21 cellular contexts compared by ENCODE assay signal in genomic region chr5:150454492-150455229, GRCh38. TPM values are rescaled to one million over a fixed set of nuclear protein-coding genes. Genes with fewer than 3 reads are reported as not detected.
DNase-seq lines count a peak whose midpoint lies in the region; ATAC-seq, FAIRE-seq and TF ChIP-seq lines count a peak whose summit lies in the region.
"Had no signal": no experiment of that assay in that cellular context is flagged by ENCODE, and none has a peak within 500 bp of the region (broad histone marks: within the 10 kb centered on the region; RNA-seq: fewer than 3 reads in every experiment).

No MANE protein-coding gene starts in this region.

- no peaks in the 10 kb centered on the region for H3F3A ChIP-seq in Loucy (ENCODE audit: low read depth)

- H3K27me3 ChIP-seq in HepG2 (ENCODE audit: control insufficient read depth in 1 of 2, insufficient read depth in 2 of 2, low read length in 2 of 2) = no peaks in the 10 kb centered on the region; a peak in 1 of 5 replicates
- H3K27me3 ChIP-seq in right lobe of liver = no peaks in the 10 kb centered on the region
- H3K27me3 ChIP-seq in Loucy (ENCODE audit: insufficient read depth, low read length, poor library complexity, severe bottlenecking) = no peaks in the 10 kb centered on the region
- no peaks in the 10 kb centered on the region for H3K27me3 ChIP-seq in K562 (ENCODE audit: control insufficient read depth in 2 of 2, insufficient read depth in 2 of 2, low read length in 2 of 2)

- H4K20me1 ChIP-seq in HepG2 (ENCODE audit: insufficient read depth, low read length) (no peaks in the 10 kb centered on the region), Loucy (ENCODE audit: insufficient read depth, low read length, poor library complexity, severe bottlenecking) (no peaks in the 10 kb centered on the region), K562 (replicated peaks; ENCODE audit: control insufficient read depth, insufficient read depth, low read length) (no peaks in the 10 kb centered on the region)

- 31% methylated on average over 8 of the region's 9 CpGs for WGBS in HepG2 (ENCODE audit: low lambda C conversion rate)
- WGBS in right lobe of liver (ENCODE audit: insufficient coverage, low coverage, low lambda C conversion rate, missing lambda C conversion rate) = 64% methylated on average over 9 of the region's 9 CpGs
- WGBS in K562 (ENCODE audit: insufficient coverage, low coverage, missing lambda C conversion rate) = 71% methylated on average over 9 of the region's 9 CpGs

- no peak for TF ChIP-seq POLR2A in HepG2 (IDR thresholded peaks at IDR 0.05; ENCODE audit: insufficient read depth in 1 of 2, low read depth in 2 of 2, low read length in 2 of 2)
- no peak for TF ChIP-seq POLR2A in right lobe of liver (IDR thresholded peaks at IDR 0.05)
- TF ChIP-seq POLR2A in K562 (conservative IDR thresholded peaks at IDR 0.05) = no peak

- POLR2A ChIA-PET in HepG2 (lab: Yijun Ruan, JAX) = interaction anchor here (0.9 kb wide), 1 partner anchor 68 kb away, joined by 3 read pairs; no protein-coding TSS in a partner anchor
- POLR2A ChIA-PET in K562 (lab: Yijun Ruan, JAX) = interaction anchor here (0.6 kb wide), 2 partner anchors 202 to 1252 kb away, joined by 3 to 5 read pairs; no protein-coding TSS in a partner anchor

- H3K9me2 ChIP-seq in Loucy (replicated peaks; ENCODE audit: low read depth, low read length) = no peaks in the 10 kb centered on the region

- TF ChIP-seq CTCF in HepG2 (CRISPR knock-in tag; IDR thresholded peaks at IDR 0.05) (no peak), right lobe of liver (IDR thresholded peaks at IDR 0.05) (no peak), Loucy (conservative IDR thresholded peaks at IDR 0.05; ENCODE audit: low read length) (no peak), K562 (IDR thresholded peaks at IDR 0.05 in 2 of 3, conservative IDR thresholded peaks at IDR 0.05 in 1 of 3; ENCODE audit: insufficient read depth in 2 of 3, low read depth in 1 of 3, low read length in 3 of 3) (no peak)

- H3K4me3 ChIP-seq in HepG2 (replicated peaks in 1 of 3; ENCODE audit: insufficient read depth in 1 of 3, low read depth in 2 of 3, low read length in 3 of 3) = no peak overlapping the region
- H3K4me3 ChIP-seq in right lobe of liver = no peak overlapping the region
- H3K4me3 ChIP-seq in Loucy (ENCODE audit: low read length, poor library complexity, severe bottlenecking) = no peak overlapping the region
- no peak overlapping the region for H3K4me3 ChIP-seq in K562

- DNase-seq in HepG2 (ENCODE audit: low spot score) (no peak), right lobe of liver (no peak), K562 (ENCODE audit: extremely low read depth in 1 of 4, low spot score in 3 of 4) (no peak), germinal center (ENCODE audit: low spot score) (no peak), NCI-H524 treated with DMSO at 0.1 percent for 48 hours (lab: John Stamatoyannopoulos, UW) (no peak)
- DNase-seq in activated T-helper 2 cell treated with anti-CD3 and anti-CD28 coated beads, Interferon-gamma antibody, Interleukin-2, Interleukin-4, amounts not matched to agents 10 μg/mL and 5 μg/mL and 100 μg/mL, durations not matched to agents 14 hours and 24 hours and 36 hours (ENCODE audit: low spot score) = no peak
- DNase-seq: 8988T, NCI-H1694, NCI-H2081, NCI-H2171, NCI-H345, NCI-H524, SHP77 treated with DMSO at 0.1 percent for 48 hours, T-helper 1 cell had no signal

- no peak overlapping the region for H3K27ac Mint-ChIP-seq in activated T-helper 2 cell treated with anti-CD3 and anti-CD28 coated beads, Interferon-gamma antibody, Interleukin-2, Interleukin-4, amounts not matched to agents 10 μg/mL and 5 μg/mL and 100 μg/mL, durations not matched to agents 14 hours and 24 hours and 36 hours
- H3K27ac Mint-ChIP-seq: CD14-positive monocyte had no signal

- CTCF ChIA-PET in HepG2 (lab: Yijun Ruan, JAX; ENCODE audit: low intra/inter-chr PET ratio, low total read pairs) (no interaction called here), K562 (lab: Yijun Ruan, JAX; ENCODE audit: low intra/inter-chr PET ratio) (no interaction called here)

- H3K4me1 Mint-ChIP-seq in activated T-helper 2 cell treated with anti-CD3 and anti-CD28 coated beads, Interferon-gamma antibody, Interleukin-2, Interleukin-4, amounts not matched to agents 10 μg/mL and 5 μg/mL and 100 μg/mL, durations not matched to agents 14 hours and 24 hours and 36 hours (ENCODE audit: low read depth) = peaks cover 16% of the 10 kb centered on the region

- H3K9me3 ChIP-seq in HepG2 (ENCODE audit: low read length) = no peaks in the 10 kb centered on the region
- H3K9me3 ChIP-seq in right lobe of liver = no peaks in the 10 kb centered on the region
- H3K9me3 ChIP-seq in Loucy (ENCODE audit: insufficient read depth, low read depth, low read length) = no peaks in the 10 kb centered on the region
- H3K9me3 ChIP-seq in K562 (replicated peaks; ENCODE audit: control insufficient read depth, insufficient read depth, low read depth, low read length) = no peaks in the 10 kb centered on the region

- in situ Hi-C loops in HepG2 (cut with HindIII; ENCODE audit: extremely low pct_ligation_motif_present, low pct_unique_long_range_greater_than_20kb) = loop anchor here (5.0 to 25.0 kb wide), 3 partner anchors 68 to 208 kb away; partner anchors contain the start of gene MYOZ3
- in situ Hi-C loops in K562 (cut with MboI) = loop anchor here (5.0 to 10.0 kb wide), 3 partner anchors 88 to 390 kb away; partner anchors contain the start of gene IRGM

- intact Hi-C loops in HepG2 (cut with micrococcal nuclease; ENCODE audit: unreplicated experiment) (no loop called here), right lobe of liver (cut with DNase I) (loop anchor here in 1 of 2 donors (5.0 kb wide), 1 partner anchor 83 kb away; no protein-coding TSS in a partner anchor), K562 (cut with micrococcal nuclease) (loop anchor here (5.0 to 10.0 kb wide), 2 partner anchors 320 to 393 kb away; partner anchors contain the start of genes IRGM and SMIM3)
- intact Hi-C loops in activated T-helper 2 cell treated with anti-CD3 and anti-CD28 coated beads, Interferon-gamma antibody, Interleukin-2, Interleukin-4, amounts not matched to agents 10 μg/mL and 5 μg/mL and 100 μg/mL, durations not matched to agents 14 hours and 24 hours and 36 hours (cut with micrococcal nuclease) = loop anchor here (5.0 to 10.0 kb wide), 4 partner anchors 108 to 1320 kb away; partner anchors contain the start of genes ANXA6 and G3BP1

- TF ChIP-seq RAD21 in HepG2 (CRISPR knock-in tag; IDR thresholded peaks at IDR 0.05) (no peak), K562 (CRISPR knock-in tag; conservative IDR thresholded peaks at IDR 0.05 in 1 of 2, IDR thresholded peaks at IDR 0.05 in 1 of 2) (no peak)

- H3K4me2 ChIP-seq in HepG2 (ENCODE audit: low read depth, low read length) (peak overlapping the region; percentile 14; the same call in 1 of the 2 replicates), Loucy (ENCODE audit: low read depth, low read length, poor library complexity, severe bottlenecking) (no peak overlapping the region), K562 (ENCODE audit: insufficient read depth, low read length) (no peak overlapping the region)
- H3K4me2 ChIP-seq: KMS-11 had no signal

- no peak for FAIRE-seq in HepG2 (lab: Jason Lieb, UNC)
- FAIRE-seq in K562 (lab: Jason Lieb, UNC) = no peak
- FAIRE-seq: D721Med had no signal

- H3K27me3 Mint-ChIP-seq in activated T-helper 2 cell treated with anti-CD3 and anti-CD28 coated beads, Interferon-gamma antibody, Interleukin-2, Interleukin-4, amounts not matched to agents 10 μg/mL and 5 μg/mL and 100 μg/mL, durations not matched to agents 14 hours and 24 hours and 36 hours (ENCODE audit: low read depth) = no peaks in the 10 kb centered on the region

- TF ChIP-seq EP300 in HepG2 (IDR thresholded peaks at IDR 0.05; ENCODE audit: low read depth in 2 of 2, low read length in 2 of 2) (no peak), HepG2 (CRISPR knock-in tag; IDR thresholded peaks at IDR 0.05; ENCODE audit: borderline replicate concordance) (no peak), K562 (IDR thresholded peaks at IDR 0.05; ENCODE audit: low read length) (no peak)

- H3K9me3 Mint-ChIP-seq in activated T-helper 2 cell treated with anti-CD3 and anti-CD28 coated beads, Interferon-gamma antibody, Interleukin-2, Interleukin-4, amounts not matched to agents 10 μg/mL and 5 μg/mL and 100 μg/mL, durations not matched to agents 14 hours and 24 hours and 36 hours = no peaks in the 10 kb centered on the region

- H3K27ac ChIP-seq in HepG2 (ENCODE audit: extremely low read length, insufficient read depth, low read length) = no peak overlapping the region
- H3K27ac ChIP-seq in right lobe of liver = no peak overlapping the region
- H3K27ac ChIP-seq in K562 (ENCODE audit: extremely low read depth, low read depth, low read length) = no peak overlapping the region
- H3K27ac ChIP-seq: KMS-11, RWPE1 had no signal

- H3K9ac ChIP-seq in HepG2 (ENCODE audit: insufficient read depth, low read depth, low read length) (no peak overlapping the region), Loucy (ENCODE audit: low read depth, low read length, poor library complexity, severe bottlenecking) (peak overlapping the region; percentile 57), K562 (ENCODE audit: insufficient read depth in 1 of 2, low read depth in 2 of 2, low read length in 2 of 2) (no peak overlapping the region)
- H3K9ac ChIP-seq: KMS-11 had no signal

- no peak overlapping the region for H3K4me3 Mint-ChIP-seq in activated T-helper 2 cell treated with anti-CD3 and anti-CD28 coated beads, Interferon-gamma antibody, Interleukin-2, Interleukin-4, amounts not matched to agents 10 μg/mL and 5 μg/mL and 100 μg/mL, durations not matched to agents 14 hours and 24 hours and 36 hours (ENCODE audit: low read depth)
- H3K4me3 Mint-ChIP-seq: CD14-positive monocyte had no signal

- peak overlapping the region; percentile 34 for H2AFZ ChIP-seq in HepG2 (ENCODE audit: low read length)
- H2AFZ ChIP-seq in Loucy (ENCODE audit: low read length) = peak overlapping the region; percentile 8; the same call in 1 of the 2 replicates
- H2AFZ ChIP-seq in K562 (ENCODE audit: low read depth, low read length) = peak overlapping the region; percentile 44; the same call in 1 of the 2 replicates

- H3K79me2 ChIP-seq in HepG2 (ENCODE audit: insufficient read depth, low read length) (no peaks in the 10 kb centered on the region), Loucy (ENCODE audit: insufficient read depth, low read length) (no peaks in the 10 kb centered on the region), K562 (ENCODE audit: control insufficient read depth, insufficient read depth, low read length) (no peaks in the 10 kb centered on the region; the same call in 2 of the 3 replicates)

- no peak; the same call in 2 of the 3 replicates for ATAC-seq in HepG2
- ATAC-seq in right lobe of liver = no peak
- ATAC-seq in K562 = no peak
- no peak for ATAC-seq in HG02840 (IDR thresholded peaks at IDR 0.05; ENCODE audit: low FRiP score, unreplicated experiment)
- ATAC-seq: SK-N-SH treated with all-trans-retinoic acid at 6 μM for 48 hours had no signal

- H3K4me1 ChIP-seq in HepG2 (ENCODE audit: insufficient read depth, low read length) (peaks cover 28% of the 10 kb centered on the region), right lobe of liver (peaks cover 0 to 9% (median 0%) of the 10 kb centered on the region in 4 donors), Loucy (ENCODE audit: insufficient read depth, low read length, poor library complexity, severe bottlenecking) (peaks cover 54% of the 10 kb centered on the region), K562 (replicated peaks in 1 of 2; ENCODE audit: control insufficient read depth in 2 of 2, insufficient read depth in 2 of 2, low read length in 2 of 2) (peaks cover 13 to 19% of the 10 kb centered on the region in 2 experiments; a peak in 4 of 5 replicates)

- H3K36me3 Mint-ChIP-seq in activated T-helper 2 cell treated with anti-CD3 and anti-CD28 coated beads, Interferon-gamma antibody, Interleukin-2, Interleukin-4, amounts not matched to agents 10 μg/mL and 5 μg/mL and 100 μg/mL, durations not matched to agents 14 hours and 24 hours and 36 hours (ENCODE audit: low read depth) = peaks cover under 1% of the 10 kb centered on the region
- H3K36me3 Mint-ChIP-seq: CD14-positive monocyte had no signal

- no peaks in the 10 kb centered on the region for H3K36me3 ChIP-seq in HepG2 (replicated peaks in 1 of 2; ENCODE audit: control insufficient read depth in 1 of 2, insufficient read depth in 2 of 2, low read length in 2 of 2)
- H3K36me3 ChIP-seq in right lobe of liver = no peaks in the 10 kb centered on the region
- H3K36me3 ChIP-seq in Loucy (ENCODE audit: insufficient read depth, low read length) = no peaks in the 10 kb centered on the region
- no peaks in the 10 kb centered on the region for H3K36me3 ChIP-seq in K562 (ENCODE audit: control insufficient read depth, insufficient read depth, low read length)

- no peaks in the 10 kb centered on the region for H3K9me1 ChIP-seq in K562 (ENCODE audit: control insufficient read depth, insufficient read depth, low read length)

- BruUV-seq in HepG2 (replicated peaks; lab: Mats Ljungman, UMichigan) = no TSS peak
- BruUV-seq in K562 (replicated peaks; lab: Mats Ljungman, UMichigan) = no TSS peak

RNA-seq across cellular contexts. Expression of gene RPS14, which starts 5.1 kb away (rescaled TPM):
- total RNA-seq in HepG2 (2016; rRNA removed; fragmentation: Illumina TruSeq; extraction: Trizol) = 2,116 and 2,466 TPM in 2 replicates
- total RNA-seq in HepG2 (2016; cell fraction: cytosol; rRNA removed; fragmentation: Illumina TruSeq; extraction: Trizol; ENCODE audit: low read depth) = 3,305 and 3,520 TPM in 2 replicates
- 2,149 and 2,588 TPM in 2 replicates for total RNA-seq in HepG2 (2016; cell fraction: insoluble cytoplasmic fraction; rRNA removed; fragmentation: Illumina TruSeq; extraction: Trizol)
- total RNA-seq in HepG2 (2016; cell fraction: membrane; rRNA removed; fragmentation: Illumina TruSeq; extraction: Trizol) = 4,929 and 5,069 TPM in 2 replicates
- 644 and 721 TPM in 2 replicates for total RNA-seq in HepG2 (2016; cell fraction: nucleus; rRNA removed; fragmentation: Illumina TruSeq; extraction: Trizol)
- 3,058 and 3,295 TPM in 2 replicates for polyA plus RNA-seq in HepG2 (2011; rRNA removed)
- 6,315 and 8,239 TPM in 2 replicates for polyA plus RNA-seq in HepG2 (2011; cell fraction: cytosol; rRNA removed)
- polyA plus RNA-seq in HepG2 (2011; cell fraction: nucleus; rRNA removed) = 1,184 and 1,580 TPM in 2 replicates
- 3,506 and 4,895 TPM in 2 replicates for polyA plus RNA-seq in HepG2 (2012)
- polyA plus RNA-seq in HepG2 (2016; cell fraction: cytosol; fragmentation: Illumina TruSeq; extraction: Trizol; ENCODE audit: low read depth) = 3,347 and 3,785 TPM in 2 replicates
- polyA plus RNA-seq in HepG2 (2016; cell fraction: insoluble cytoplasmic fraction; fragmentation: Illumina TruSeq; extraction: Trizol; ENCODE audit: low read depth) = 2,246 and 2,277 TPM in 2 replicates
- polyA plus RNA-seq in HepG2 (2016; cell fraction: membrane; fragmentation: Illumina TruSeq; extraction: Trizol; ENCODE audit: low read depth) = 4,452 and 4,569 TPM in 2 replicates
- 1,056 and 1,136 TPM in 2 replicates for polyA plus RNA-seq in HepG2 (2016; cell fraction: nucleus; fragmentation: Illumina TruSeq; extraction: Trizol; ENCODE audit: insufficient read depth, low read depth)
- polyA minus RNA-seq in HepG2 (2011; rRNA and poly(A)+ RNA removed; ENCODE audit: low replicate concordance) = 795 and 1,496 TPM in 2 replicates
- 375 and 432 TPM in 2 replicates for polyA minus RNA-seq in HepG2 (2011; cell fraction: cytosol; rRNA and poly(A)+ RNA removed)
- 180 and 283 TPM in 2 replicates for polyA minus RNA-seq in HepG2 (2011; cell fraction: nucleus; rRNA and poly(A)+ RNA removed)
- 100 to 1,000 TPM; 573 to 800 (median 663) TPM for total RNA-seq in right lobe of liver
- 265 and 394 TPM in 2 replicates for total RNA-seq in K562 (2011; cell fraction: chromatin; rRNA removed; ENCODE audit: low replicate concordance)
- total RNA-seq in K562 (2011; cell fraction: nucleolus; rRNA removed) = 818 and 919 TPM in 2 replicates
- 1,009 and 1,942 TPM in 2 replicates for total RNA-seq in K562 (2011; cell fraction: nucleoplasm; rRNA removed)
- 3,004 and 3,238 TPM in 2 replicates for total RNA-seq in K562 (2014; rRNA removed)
- 3,003 and 3,017 TPM in 2 replicates for total RNA-seq in K562 (2014; rRNA removed; fragmentation: Illumina TruSeq; extraction: Trizol)
- 2,679 and 2,873 TPM in 2 replicates for total RNA-seq in K562 (2015; rRNA removed; fragmentation: Illumina TruSeq; extraction: Trizol)
- total RNA-seq in K562 (2021) = 3,285 and 3,523 TPM in 2 replicates
- 5,983 and 6,751 TPM in 2 replicates for polyA plus RNA-seq in K562 (2011; rRNA removed)
- 5,490 and 8,746 TPM in 2 replicates for polyA plus RNA-seq in K562 (2011; cell fraction: cytosol; rRNA removed)
- polyA plus RNA-seq in K562 (2011; cell fraction: nucleus; rRNA removed) = 1,361 and 2,299 TPM in 2 replicates
- polyA plus RNA-seq in K562 (2012) = 4,665 and 5,719 TPM in 2 replicates
- polyA plus RNA-seq in K562 (2014; fragmentation: Illumina TruSeq; extraction: Trizol) = 3,907 and 4,185 TPM in 2 replicates
- polyA plus RNA-seq in K562 (2014; fragmentation: Nextera tagmentation; extraction: Ambion mirVana) = 1,000 to 10,000 TPM; 1,824 to 2,512 TPM
- polyA plus RNA-seq in K562 (2014; rRNA removed) = 4,384 and 5,321 TPM in 2 replicates
- polyA minus RNA-seq in K562 (2011; rRNA and poly(A)+ RNA removed) = 3,342 and 3,929 TPM in 2 replicates
- polyA minus RNA-seq in K562 (2011; cell fraction: cytosol; rRNA and poly(A)+ RNA removed) = 682 and 753 TPM in 2 replicates
- 162 and 371 TPM in 2 replicates for polyA minus RNA-seq in K562 (2011; cell fraction: nucleus; rRNA and poly(A)+ RNA removed)
- 2,552 and 2,593 TPM in 2 replicates for total RNA-seq in activated T-helper 2 cell treated with anti-CD3 and anti-CD28 coated beads, Interferon-gamma antibody, Interleukin-2, Interleukin-4, amounts not matched to agents 10 μg/mL and 5 μg/mL and 100 μg/mL, durations not matched to agents 14 hours and 24 hours and 36 hours

RNA-seq across cellular contexts. Expression of gene CD74, which starts 42.0 kb away (rescaled TPM):
- total RNA-seq in HepG2 (2016; rRNA removed; fragmentation: Illumina TruSeq; extraction: Trizol) = 30.1 and 84.4 TPM in 2 replicates
- total RNA-seq in HepG2 (2016; cell fraction: cytosol; rRNA removed; fragmentation: Illumina TruSeq; extraction: Trizol; ENCODE audit: low read depth) = 19.1 and 22.1 TPM in 2 replicates
- 30.1 and 86.9 TPM in 2 replicates for total RNA-seq in HepG2 (2016; cell fraction: insoluble cytoplasmic fraction; rRNA removed; fragmentation: Illumina TruSeq; extraction: Trizol)
- total RNA-seq in HepG2 (2016; cell fraction: membrane; rRNA removed; fragmentation: Illumina TruSeq; extraction: Trizol) = 23.8 and 31.1 TPM in 2 replicates
- total RNA-seq in HepG2 (2016; cell fraction: nucleus; rRNA removed; fragmentation: Illumina TruSeq; extraction: Trizol) = 88.0 and 96.2 TPM in 2 replicates
- 34.1 and 56.4 TPM in 2 replicates for polyA plus RNA-seq in HepG2 (2011; rRNA removed)
- 24.7 and 30.8 TPM in 2 replicates for polyA plus RNA-seq in HepG2 (2011; cell fraction: cytosol; rRNA removed)
- 26.5 and 30.9 TPM in 2 replicates for polyA plus RNA-seq in HepG2 (2011; cell fraction: nucleus; rRNA removed)
- polyA plus RNA-seq in HepG2 (2012) = 73.1 and 87.1 TPM in 2 replicates
- polyA plus RNA-seq in HepG2 (2016; cell fraction: cytosol; fragmentation: Illumina TruSeq; extraction: Trizol; ENCODE audit: low read depth) = 44.1 and 51.7 TPM in 2 replicates
- polyA plus RNA-seq in HepG2 (2016; cell fraction: insoluble cytoplasmic fraction; fragmentation: Illumina TruSeq; extraction: Trizol; ENCODE audit: low read depth) = 52.1 and 69.3 TPM in 2 replicates
- 51.1 and 54.1 TPM in 2 replicates for polyA plus RNA-seq in HepG2 (2016; cell fraction: membrane; fragmentation: Illumina TruSeq; extraction: Trizol; ENCODE audit: low read depth)
- polyA plus RNA-seq in HepG2 (2016; cell fraction: nucleus; fragmentation: Illumina TruSeq; extraction: Trizol; ENCODE audit: insufficient read depth, low read depth) = 232 and 243 TPM in 2 replicates
- 2.5 and 52.0 TPM in 2 replicates for polyA minus RNA-seq in HepG2 (2011; rRNA and poly(A)+ RNA removed; ENCODE audit: low replicate concordance)
- polyA minus RNA-seq in HepG2 (2011; cell fraction: cytosol; rRNA and poly(A)+ RNA removed) = 21.3 and 26.3 TPM in 2 replicates
- 11.5 and 16.5 TPM in 2 replicates for polyA minus RNA-seq in HepG2 (2011; cell fraction: nucleus; rRNA and poly(A)+ RNA removed)
- total RNA-seq in right lobe of liver = 100 to 1,000 TPM in 5 of 6 experiments, 10 to 100 TPM in 1; 68.4 to 549 (median 211) TPM
- total RNA-seq in K562 (2011; cell fraction: chromatin; rRNA removed; ENCODE audit: low replicate concordance) = not detected in 2 replicates
- total RNA-seq in K562 (2011; cell fraction: nucleolus; rRNA removed) = not detected in 2 replicates
- not detected in 2 replicates for total RNA-seq in K562 (2011; cell fraction: nucleoplasm; rRNA removed)
- 1.00 and 1.1 TPM in 2 replicates for total RNA-seq in K562 (2014; rRNA removed)
- total RNA-seq in K562 (2014; rRNA removed; fragmentation: Illumina TruSeq; extraction: Trizol) = 0.18 TPM in 1 of 2 replicates, not detected in the other
- total RNA-seq in K562 (2015; rRNA removed; fragmentation: Illumina TruSeq; extraction: Trizol) = 0.65 and 0.87 TPM in 2 replicates
- 4.8 and 6.0 TPM in 2 replicates for total RNA-seq in K562 (2021)
- 0.07 and 0.22 TPM in 2 replicates for polyA plus RNA-seq in K562 (2011; rRNA removed)
- 0.22 and 0.27 TPM in 2 replicates for polyA plus RNA-seq in K562 (2011; cell fraction: cytosol; rRNA removed)
- 0.23 TPM in 1 of 2 replicates, not detected in the other for polyA plus RNA-seq in K562 (2011; cell fraction: nucleus; rRNA removed)
- 0.82 and 2.1 TPM in 2 replicates for polyA plus RNA-seq in K562 (2012)
- polyA plus RNA-seq in K562 (2014; fragmentation: Illumina TruSeq; extraction: Trizol) = 0.40 and 1.1 TPM in 2 replicates
- under 1 TPM; 0.21 to 0.24 TPM for polyA plus RNA-seq in K562 (2014; fragmentation: Nextera tagmentation; extraction: Ambion mirVana)
- polyA plus RNA-seq in K562 (2014; rRNA removed) = 0.32 and 1.9 TPM in 2 replicates
- 0.18 TPM in 1 of 2 replicates, not detected in the other for polyA minus RNA-seq in K562 (2011; rRNA and poly(A)+ RNA removed)
- polyA minus RNA-seq in K562 (2011; cell fraction: cytosol; rRNA and poly(A)+ RNA removed) = 1.5 TPM in 1 of 2 replicates, not detected in the other
- polyA minus RNA-seq in K562 (2011; cell fraction: nucleus; rRNA and poly(A)+ RNA removed) = not detected in 2 replicates
- 445 and 452 TPM in 2 replicates for total RNA-seq in activated T-helper 2 cell treated with anti-CD3 and anti-CD28 coated beads, Interferon-gamma antibody, Interleukin-2, Interleukin-4, amounts not matched to agents 10 μg/mL and 5 μg/mL and 100 μg/mL, durations not matched to agents 14 hours and 24 hours and 36 hours

RNA-seq across cellular contexts. Expression of gene NDST1, which starts 53.3 kb away (rescaled TPM):
- 22.1 and 26.2 TPM in 2 replicates for total RNA-seq in HepG2 (2016; rRNA removed; fragmentation: Illumina TruSeq; extraction: Trizol)
- total RNA-seq in HepG2 (2016; cell fraction: cytosol; rRNA removed; fragmentation: Illumina TruSeq; extraction: Trizol; ENCODE audit: low read depth) = 6.5 and 8.8 TPM in 2 replicates
- 19.6 and 25.2 TPM in 2 replicates for total RNA-seq in HepG2 (2016; cell fraction: insoluble cytoplasmic fraction; rRNA removed; fragmentation: Illumina TruSeq; extraction: Trizol)
- 16.4 and 18.4 TPM in 2 replicates for total RNA-seq in HepG2 (2016; cell fraction: membrane; rRNA removed; fragmentation: Illumina TruSeq; extraction: Trizol)
- 25.2 and 29.3 TPM in 2 replicates for total RNA-seq in HepG2 (2016; cell fraction: nucleus; rRNA removed; fragmentation: Illumina TruSeq; extraction: Trizol)
- 23.8 and 35.0 TPM in 2 replicates for polyA plus RNA-seq in HepG2 (2011; rRNA removed)
- polyA plus RNA-seq in HepG2 (2011; cell fraction: cytosol; rRNA removed) = 18.9 and 20.3 TPM in 2 replicates
- 67.6 and 71.1 TPM in 2 replicates for polyA plus RNA-seq in HepG2 (2011; cell fraction: nucleus; rRNA removed)
- polyA plus RNA-seq in HepG2 (2012) = 36.0 and 40.8 TPM in 2 replicates
- 2.7 and 3.1 TPM in 2 replicates for polyA plus RNA-seq in HepG2 (2016; cell fraction: cytosol; fragmentation: Illumina TruSeq; extraction: Trizol; ENCODE audit: low read depth)
- 15.4 and 18.3 TPM in 2 replicates for polyA plus RNA-seq in HepG2 (2016; cell fraction: insoluble cytoplasmic fraction; fragmentation: Illumina TruSeq; extraction: Trizol; ENCODE audit: low read depth)
- polyA plus RNA-seq in HepG2 (2016; cell fraction: membrane; fragmentation: Illumina TruSeq; extraction: Trizol; ENCODE audit: low read depth) = 7.8 TPM in 2 replicates
- 29.1 and 30.9 TPM in 2 replicates for polyA plus RNA-seq in HepG2 (2016; cell fraction: nucleus; fragmentation: Illumina TruSeq; extraction: Trizol; ENCODE audit: insufficient read depth, low read depth)
- polyA minus RNA-seq in HepG2 (2011; rRNA and poly(A)+ RNA removed; ENCODE audit: low replicate concordance) = 12.5 and 73.9 TPM in 2 replicates
- 20.8 and 29.5 TPM in 2 replicates for polyA minus RNA-seq in HepG2 (2011; cell fraction: cytosol; rRNA and poly(A)+ RNA removed)
- 55.1 and 55.2 TPM in 2 replicates for polyA minus RNA-seq in HepG2 (2011; cell fraction: nucleus; rRNA and poly(A)+ RNA removed)
- 10 to 100 TPM; 38.1 to 97.5 (median 76.0) TPM for total RNA-seq in right lobe of liver
- 39.5 and 84.3 TPM in 2 replicates for total RNA-seq in K562 (2011; cell fraction: chromatin; rRNA removed; ENCODE audit: low replicate concordance)
- 40.4 and 42.6 TPM in 2 replicates for total RNA-seq in K562 (2011; cell fraction: nucleolus; rRNA removed)
- 43.0 and 46.6 TPM in 2 replicates for total RNA-seq in K562 (2011; cell fraction: nucleoplasm; rRNA removed)
- total RNA-seq in K562 (2014; rRNA removed) = 14.0 and 15.3 TPM in 2 replicates
- 7.4 and 8.7 TPM in 2 replicates for total RNA-seq in K562 (2014; rRNA removed; fragmentation: Illumina TruSeq; extraction: Trizol)
- 9.9 and 11.5 TPM in 2 replicates for total RNA-seq in K562 (2015; rRNA removed; fragmentation: Illumina TruSeq; extraction: Trizol)
- 43.2 and 47.9 TPM in 2 replicates for total RNA-seq in K562 (2021)
- polyA plus RNA-seq in K562 (2011; rRNA removed) = 9.7 and 17.1 TPM in 2 replicates
- polyA plus RNA-seq in K562 (2011; cell fraction: cytosol; rRNA removed) = 13.1 and 18.3 TPM in 2 replicates
- 28.2 and 31.3 TPM in 2 replicates for polyA plus RNA-seq in K562 (2011; cell fraction: nucleus; rRNA removed)
- polyA plus RNA-seq in K562 (2012) = 14.9 and 22.7 TPM in 2 replicates
- 18.4 and 19.9 TPM in 2 replicates for polyA plus RNA-seq in K562 (2014; fragmentation: Illumina TruSeq; extraction: Trizol)
- polyA plus RNA-seq in K562 (2014; fragmentation: Nextera tagmentation; extraction: Ambion mirVana) = under 1 TPM; 0.38 to 0.39 TPM
- 12.0 and 14.1 TPM in 2 replicates for polyA plus RNA-seq in K562 (2014; rRNA removed)
- polyA minus RNA-seq in K562 (2011; rRNA and poly(A)+ RNA removed) = 14.5 and 17.3 TPM in 2 replicates
- 19.3 and 27.4 TPM in 2 replicates for polyA minus RNA-seq in K562 (2011; cell fraction: cytosol; rRNA and poly(A)+ RNA removed)
- 12.3 and 21.3 TPM in 2 replicates for polyA minus RNA-seq in K562 (2011; cell fraction: nucleus; rRNA and poly(A)+ RNA removed)
- total RNA-seq in activated T-helper 2 cell treated with anti-CD3 and anti-CD28 coated beads, Interferon-gamma antibody, Interleukin-2, Interleukin-4, amounts not matched to agents 10 μg/mL and 5 μg/mL and 100 μg/mL, durations not matched to agents 14 hours and 24 hours and 36 hours = 2.4 and 3.0 TPM in 2 replicates

Comparison
In these comparisons a context has a peak if more than half of its experiments do, and no peak if none do; other contexts are left out.
1. Of the 241 proteins assayed by ChIP-seq in both HepG2 and K562: peak only in HepG2: none; only in K562: CREB3, HINFP, MEF2D, TEAD2 and ZNF589; in both: none; in neither: 235; mixed calls (peak in some experiments, not most) for 1.